ENCODE assay signal across 21 cellular contexts in the genomic region with DNA sequence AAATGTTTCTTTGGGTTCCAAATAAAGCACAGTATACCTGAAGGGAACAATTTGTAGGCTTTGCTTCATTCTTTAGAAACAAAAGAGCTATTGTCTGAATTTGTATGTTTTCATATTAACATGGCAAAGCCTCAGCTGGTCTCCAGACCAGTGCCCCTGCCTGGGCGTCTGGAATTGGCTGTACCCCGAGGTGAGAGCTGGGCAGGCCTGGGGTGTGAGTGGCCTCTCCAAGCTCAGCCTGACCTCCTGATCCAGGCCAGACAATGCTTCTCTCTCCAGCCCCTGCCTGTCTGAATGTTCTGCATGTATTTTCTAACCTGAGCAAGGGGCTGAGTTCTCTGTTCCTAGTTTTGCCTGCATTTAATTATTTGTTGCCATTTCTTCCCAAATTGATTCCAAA.
DNase-seq lines count a peak whose midpoint lies in the region; ATAC-seq and TF ChIP-seq lines count a peak whose summit lies in the region.
"Had no signal": no experiment of that assay in that cellular context is flagged by ENCODE, and none has a peak within 500 bp of the region (broad histone marks: within the 10 kb centered on the region; RNA-seq: fewer than 3 reads in every experiment).

No MANE protein-coding gene starts in this region.

- no peak overlapping the region for H3K4me3 Mint-ChIP-seq in neural progenitor cell
- no peak overlapping the region for H3K4me3 Mint-ChIP-seq in stimulated activated effector memory CD8-positive, alpha-beta T cell treated with anti-CD3 and anti-CD28 coated beads, Interleukin-12 subunit alpha, Interleukin-12 subunit beta, amount 100 ng/mL, for 72 hours
- H3K4me3 Mint-ChIP-seq: IgD-negative memory B cell had no signal

- peaks cover 8% of the 10 kb centered on the region for H3K9me3 Mint-ChIP-seq in neural progenitor cell
- H3K9me3 Mint-ChIP-seq in stimulated activated effector memory CD8-positive, alpha-beta T cell treated with anti-CD3 and anti-CD28 coated beads, Interleukin-12 subunit alpha, Interleukin-12 subunit beta, amount 100 ng/mL, for 72 hours: peaks cover 5% of the 10 kb centered on the region

- H3K4me1 ChIP-seq in SK-N-SH (ENCODE audit: control insufficient read depth in 1 of 2, insufficient read depth in 2 of 2, low read depth in 1 of 2, low read length in 1 of 2) (peaks cover 0 to 24% of the 10 kb centered on the region in 2 experiments; a peak in 1 of 4 replicates), body of pancreas (peaks cover 42% of the 10 kb centered on the region), neural progenitor cell (peaks cover 73% of the 10 kb centered on the region), stomach (peaks cover 0 to 21% (median 18%) of the 10 kb centered on the region in 4 donors)
- H3K4me1 ChIP-seq: HAP-1, Peyer's patch had no signal

- no peak for TF ChIP-seq CTCF in SK-N-SH (IDR thresholded peaks at IDR 0.05)
- TF ChIP-seq CTCF in body of pancreas (IDR thresholded peaks at IDR 0.05): no peak
- TF ChIP-seq CTCF in neural progenitor cell (IDR thresholded peaks at IDR 0.05): no peak
- no peak for TF ChIP-seq CTCF in stomach (IDR thresholded peaks at IDR 0.05)

- no peak for TF ChIP-seq POLR2A in body of pancreas (IDR thresholded peaks at IDR 0.05)
- no peak for TF ChIP-seq POLR2A in stomach (IDR thresholded peaks at IDR 0.05)

- H3K4me2 ChIP-seq in SK-N-SH (no peak overlapping the region), neural progenitor cell (peak overlapping the region; percentile 17)

- CTCF ChIA-PET in SK-N-SH (lab: Yijun Ruan, JAX): no interaction called here

- no peaks in the 10 kb centered on the region for H3K79me2 ChIP-seq in SK-N-SH (ENCODE audit: insufficient read depth)
- peaks cover 53% of the 10 kb centered on the region for H3K79me2 ChIP-seq in neural progenitor cell (ENCODE audit: low read depth)

- 50% methylated on average over 1 of the region's 2 CpGs for WGBS in SK-N-SH (ENCODE audit: low lambda C conversion rate)
- 60 to 64% methylated on average over 2 of the region's 2 CpGs for WGBS in body of pancreas, 2 donors
- WGBS in stomach, 5 donors: 33 to 65% (median 47%) methylated on average over 2 of the region's 2 CpGs

- H3K9me3 ChIP-seq in SK-N-SH: no peaks in the 10 kb centered on the region
- no peaks in the 10 kb centered on the region for H3K9me3 ChIP-seq in body of pancreas
- H3K9me3 ChIP-seq in neural progenitor cell (ENCODE audit: low read depth): no peaks in the 10 kb centered on the region
- H3K9me3 ChIP-seq in stomach: peaks cover 0 to 6% (median 4%) of the 10 kb centered on the region in 4 donors
- H3K9me3 ChIP-seq: HAP-1, Peyer's patch had no signal

- TF ChIP-seq RAD21 in SK-N-SH (IDR thresholded peaks at IDR 0.05; ENCODE audit: low read length): no peak

- H3K27ac ChIP-seq in SK-N-SH (ENCODE audit: low read depth in 2 of 2, low read length in 1 of 2) (no peak overlapping the region), body of pancreas (peak overlapping the region; percentile 67 to 81 (median 72)), neural progenitor cell (no peak overlapping the region), stomach (peak overlapping the region; percentile 19 to 59 (median 40))
- H3K27ac ChIP-seq: 22Rv1, Peyer's patch had no signal

- H3K4me1 Mint-ChIP-seq in neural progenitor cell: peaks cover 59% of the 10 kb centered on the region
- H3K4me1 Mint-ChIP-seq in stimulated activated effector memory CD8-positive, alpha-beta T cell treated with anti-CD3 and anti-CD28 coated beads, Interleukin-12 subunit alpha, Interleukin-12 subunit beta, amount 100 ng/mL, for 72 hours: no peaks in the 10 kb centered on the region

- H2AFZ ChIP-seq in SK-N-SH (ENCODE audit: low read depth): no peak overlapping the region
- H2AFZ ChIP-seq in neural progenitor cell (replicated peaks): no peak overlapping the region

- H4K20me1 ChIP-seq in SK-N-SH (ENCODE audit: insufficient read depth) (no peaks in the 10 kb centered on the region), neural progenitor cell (ENCODE audit: low read depth) (peaks cover 87% of the 10 kb centered on the region)

- POLR2A ChIA-PET in SK-N-SH (lab: Yijun Ruan, JAX): no interaction called here

- peaks cover 3% of the 10 kb centered on the region for H3K27me3 Mint-ChIP-seq in neural progenitor cell (ENCODE audit: insufficient read depth, low read depth)

- H3K4me3 ChIP-seq in SK-N-SH (ENCODE audit: low read depth in 2 of 2, low read length in 1 of 2) (no peak overlapping the region), body of pancreas (no peak overlapping the region), neural progenitor cell (no peak overlapping the region), stomach (no peak overlapping the region)
- H3K4me3 ChIP-seq: HAP-1, Peyer's patch had no signal

- H3F3A ChIP-seq in SK-N-SH (replicated peaks; ENCODE audit: insufficient read depth): no peaks in the 10 kb centered on the region
- peaks cover 66% of the 10 kb centered on the region for H3F3A ChIP-seq in neural progenitor cell (ENCODE audit: low read depth)

- intact Hi-C loops in body of pancreas (cut with DNase I) (no loop called here), stomach (cut with DNase I; ENCODE audit: low total_unique reads) (no loop called here)

- H3K36me3 ChIP-seq in SK-N-SH (replicated peaks in 1 of 2; ENCODE audit: control insufficient read depth in 1 of 2, insufficient read depth in 2 of 2, low read length in 1 of 2): no peaks in the 10 kb centered on the region
- no peaks in the 10 kb centered on the region for H3K36me3 ChIP-seq in body of pancreas (replicated peaks in 1 of 2; ENCODE audit: insufficient read depth in 1 of 2, low read depth in 2 of 2)
- H3K36me3 ChIP-seq in neural progenitor cell: no peaks in the 10 kb centered on the region
- H3K36me3 ChIP-seq in stomach: no peaks in the 10 kb centered on the region
- H3K36me3 ChIP-seq: HAP-1, Peyer's patch had no signal

- H3K9me2 ChIP-seq in SK-N-SH: no peaks in the 10 kb centered on the region

- H3K27ac Mint-ChIP-seq in neural progenitor cell: no peak overlapping the region
- H3K27ac Mint-ChIP-seq in stimulated activated effector memory CD8-positive, alpha-beta T cell treated with anti-CD3 and anti-CD28 coated beads, Interleukin-12 subunit alpha, Interleukin-12 subunit beta, amount 100 ng/mL, for 72 hours: no peak overlapping the region
- H3K27ac Mint-ChIP-seq: IgD-negative memory B cell had no signal

- no peaks in the 10 kb centered on the region; the same call in 1 of the 2 replicates for H3K27me3 ChIP-seq in SK-N-SH (ENCODE audit: insufficient read depth)
- no peaks in the 10 kb centered on the region for H3K27me3 ChIP-seq in body of pancreas
- no peaks in the 10 kb centered on the region for H3K27me3 ChIP-seq in neural progenitor cell
- peaks cover 0 to 9% (median 0%) of the 10 kb centered on the region in 3 donors for H3K27me3 ChIP-seq in stomach
- H3K27me3 ChIP-seq: Peyer's patch had no signal

- DNase-seq in SK-N-SH (peak; percentile 63), body of pancreas (peak in 2 of 4 donors; percentile 38 to 44), neural progenitor cell (ENCODE audit: low spot score) (no peak), stomach (no peak), NCI-H187 treated with DMSO at 0.1 percent for 48 hours (lab: John Stamatoyannopoulos, UW) (no peak), NOMO-1 (lab: John Stamatoyannopoulos, UW; ENCODE audit: unreplicated experiment in 2 of 2) (no peak)
- no peak for DNase-seq in stimulated activated effector memory CD8-positive, alpha-beta T cell treated with anti-CD3 and anti-CD28 coated beads, Interleukin-12 subunit alpha, Interleukin-12 subunit beta, amount 100 ng/mL, for 72 hours (ENCODE audit: low spot score in 2 of 2)
- DNase-seq: DND-41, Karpas-422, MM.1S, NCI-H1092, NCI-H146, NCI-H2081, NCI-H2171 treated with DMSO at 0.1 percent for 48 hours, NCI-H446, NCI-H69 had no signal

- no peak for TF ChIP-seq EP300 in SK-N-SH (IDR thresholded peaks at IDR 0.05; ENCODE audit: borderline replicate concordance in 1 of 2, low read depth in 1 of 2, low read length in 1 of 2)
- TF ChIP-seq EP300 in stomach (IDR thresholded peaks at IDR 0.05): no peak

- H3K36me3 Mint-ChIP-seq in neural progenitor cell: peaks cover 49% of the 10 kb centered on the region
- H3K36me3 Mint-ChIP-seq in stimulated activated effector memory CD8-positive, alpha-beta T cell treated with anti-CD3 and anti-CD28 coated beads, Interleukin-12 subunit alpha, Interleukin-12 subunit beta, amount 100 ng/mL, for 72 hours: no peaks in the 10 kb centered on the region

- no peak for ATAC-seq in SK-N-SH treated with all-trans-retinoic acid at 6 μM for 48 hours
- ATAC-seq in body of pancreas: no peak
- no peak for ATAC-seq in stimulated activated effector memory CD8-positive, alpha-beta T cell treated with anti-CD3 and anti-CD28 coated beads, Interleukin-12 subunit alpha, Interleukin-12 subunit beta, amount 100 ng/mL, for 72 hours

- H3K9ac ChIP-seq in SK-N-SH: no peak overlapping the region
- no peak overlapping the region for H3K9ac ChIP-seq in neural progenitor cell

TF ChIP-seq in SK-N-SH, 30 proteins besides CTCF, POLR2A, EP300 and RAD21 (continues in another document):
- no peak for TF ChIP-seq MXI1 (IDR thresholded peaks at IDR 0.05; ENCODE audit: low read depth, low read length)
- no peak for TF ChIP-seq USF2 (IDR thresholded peaks at IDR 0.05; ENCODE audit: borderline replicate concordance, low read depth, low read length)
- no peak for TF ChIP-seq JUND (IDR thresholded peaks at IDR 0.05)
- no peak for TF ChIP-seq TCF12 (IDR thresholded peaks at IDR 0.05)

TF ChIP-seq in SK-N-SH treated with all-trans-retinoic acid at 6 μM for 48 hours, 23 proteins besides CTCF, POLR2A, EP300 and RAD21 (continues in another document):
- TF ChIP-seq, protein P1, sequence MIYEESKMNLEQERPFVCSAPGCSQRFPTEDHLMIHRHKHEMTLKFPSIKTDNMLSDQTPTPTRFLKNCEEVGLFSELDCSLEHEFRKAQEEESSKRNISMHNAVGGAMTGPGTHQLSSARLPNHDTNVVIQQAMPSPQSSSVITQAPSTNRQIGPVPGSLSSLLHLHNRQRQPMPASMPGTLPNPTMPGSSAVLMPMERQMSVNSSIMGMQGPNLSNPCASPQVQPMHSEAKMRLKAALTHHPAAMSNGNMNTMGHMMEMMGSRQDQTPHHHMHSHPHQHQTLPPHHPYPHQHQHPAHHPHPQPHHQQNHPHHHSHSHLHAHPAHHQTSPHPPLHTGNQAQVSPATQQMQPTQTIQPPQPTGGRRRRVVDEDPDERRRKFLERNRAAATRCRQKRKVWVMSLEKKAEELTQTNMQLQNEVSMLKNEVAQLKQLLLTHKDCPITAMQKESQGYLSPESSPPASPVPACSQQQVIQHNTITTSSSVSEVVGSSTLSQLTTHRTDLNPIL (CRISPR knock-in tag; IDR thresholded peaks at IDR 0.05; ENCODE audit: low read depth): no peak
- no peak for TF ChIP-seq GLIS3 (CRISPR knock-in tag; IDR thresholded peaks at IDR 0.05)
- TF ChIP-seq TOX (CRISPR knock-in tag; IDR thresholded peaks at IDR 0.05; ENCODE audit: borderline replicate concordance): no peak
- TF ChIP-seq ZNF565 (CRISPR knock-in tag; conservative IDR thresholded peaks at IDR 0.05; ENCODE audit: low read depth): no peak
- TF ChIP-seq ISL1 (CRISPR knock-in tag; IDR thresholded peaks at IDR 0.05): no peak
- no peak for TF ChIP-seq CSDC2 (CRISPR knock-in tag; IDR thresholded peaks at IDR 0.05)
- no peak for TF ChIP-seq ZNF70 (CRISPR knock-in tag; IDR thresholded peaks at IDR 0.05)
- TF ChIP-seq RARB (CRISPR knock-in tag; IDR thresholded peaks at IDR 0.05): no peak
- TF ChIP-seq TCF4 (CRISPR knock-in tag; IDR thresholded peaks at IDR 0.05; ENCODE audit: borderline replicate concordance): no peak

Comparison
In these comparisons a context has a peak if more than half of its experiments do, and no peak if none do; other contexts are left out.
1. H3K27ac ChIP-seq: peak in body of pancreas (4 of 4) and stomach (5 of 5); none in SK-N-SH (0 of 2) and neural progenitor cell (single experiment).